Comparison of ENCODE assay signal across 1 cellular context in the genomic region with DNA sequence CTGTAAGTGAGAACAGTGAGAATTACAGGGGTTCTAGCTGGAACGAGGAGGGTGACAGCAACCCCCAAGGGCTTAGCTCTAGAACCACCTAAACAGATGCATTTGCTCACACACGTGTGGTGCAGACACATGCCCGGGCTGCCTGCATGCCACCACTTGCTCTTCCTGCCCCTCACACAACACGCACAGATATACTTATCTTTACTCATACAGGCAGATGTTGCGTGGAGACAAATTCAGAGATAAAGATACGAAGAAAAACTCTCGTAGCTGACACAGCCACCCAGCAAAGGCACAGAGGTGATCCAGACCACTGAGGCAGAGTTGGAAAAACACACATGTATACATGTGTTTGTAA.
TF ChIP-seq lines count a peak whose summit lies in the region.

No MANE protein-coding gene starts in this region.

TF ChIP-seq in H1, 55 proteins besides CTCF, POLR2A, EP300 and RAD21:
- TF ChIP-seq RNF2 (IDR thresholded peaks at IDR 0.05; ENCODE audit: borderline replicate concordance, low read depth, low read length, missing control alignments, poor library complexity, severe bottlenecking) (no peak), JUND (IDR thresholded peaks at IDR 0.05; ENCODE audit: low read length) (no peak), CREB1 (IDR thresholded peaks at IDR 0.05) (no peak), POLR2AphosphoS5 (IDR thresholded peaks at IDR 0.05; ENCODE audit: low read depth, low read length) (no peak), HDAC2 (IDR thresholded peaks at IDR 0.05; ENCODE audit: borderline replicate concordance in 1 of 2, low read depth in 2 of 2, low read length in 2 of 2) (no peak), SP2 (IDR thresholded peaks at IDR 0.05; ENCODE audit: low read length) (no peak), BACH1 (IDR thresholded peaks at IDR 0.05; ENCODE audit: low read length) (no peak), KDM4A (IDR thresholded peaks at IDR 0.05; ENCODE audit: low read depth, low read length, severe bottlenecking) (no peak), NRF1 (IDR thresholded peaks at IDR 0.05; ENCODE audit: low read depth, low read length) (no peak), GABPA (IDR thresholded peaks at IDR 0.05; ENCODE audit: borderline replicate concordance, insufficient read depth, low read length) (no peak), JUN (IDR thresholded peaks at IDR 0.05; ENCODE audit: low read depth, low read length) (no peak), EZH2 (IDR thresholded peaks at IDR 0.05; ENCODE audit: low read depth, low read length, severe bottlenecking) (no peak), TBP (IDR thresholded peaks at IDR 0.05; ENCODE audit: low read depth, low read length) (no peak), GTF2F1 (IDR thresholded peaks at IDR 0.05; ENCODE audit: borderline replicate concordance, low read depth, low read length) (no peak), TAF1 (IDR thresholded peaks at IDR 0.05; ENCODE audit: low read depth, low read length) (no peak), ZNF274 (IDR thresholded peaks at IDR 0.05; ENCODE audit: borderline replicate concordance, extremely low read depth, low read length) (no peak)
